In the genomic region with DNA sequence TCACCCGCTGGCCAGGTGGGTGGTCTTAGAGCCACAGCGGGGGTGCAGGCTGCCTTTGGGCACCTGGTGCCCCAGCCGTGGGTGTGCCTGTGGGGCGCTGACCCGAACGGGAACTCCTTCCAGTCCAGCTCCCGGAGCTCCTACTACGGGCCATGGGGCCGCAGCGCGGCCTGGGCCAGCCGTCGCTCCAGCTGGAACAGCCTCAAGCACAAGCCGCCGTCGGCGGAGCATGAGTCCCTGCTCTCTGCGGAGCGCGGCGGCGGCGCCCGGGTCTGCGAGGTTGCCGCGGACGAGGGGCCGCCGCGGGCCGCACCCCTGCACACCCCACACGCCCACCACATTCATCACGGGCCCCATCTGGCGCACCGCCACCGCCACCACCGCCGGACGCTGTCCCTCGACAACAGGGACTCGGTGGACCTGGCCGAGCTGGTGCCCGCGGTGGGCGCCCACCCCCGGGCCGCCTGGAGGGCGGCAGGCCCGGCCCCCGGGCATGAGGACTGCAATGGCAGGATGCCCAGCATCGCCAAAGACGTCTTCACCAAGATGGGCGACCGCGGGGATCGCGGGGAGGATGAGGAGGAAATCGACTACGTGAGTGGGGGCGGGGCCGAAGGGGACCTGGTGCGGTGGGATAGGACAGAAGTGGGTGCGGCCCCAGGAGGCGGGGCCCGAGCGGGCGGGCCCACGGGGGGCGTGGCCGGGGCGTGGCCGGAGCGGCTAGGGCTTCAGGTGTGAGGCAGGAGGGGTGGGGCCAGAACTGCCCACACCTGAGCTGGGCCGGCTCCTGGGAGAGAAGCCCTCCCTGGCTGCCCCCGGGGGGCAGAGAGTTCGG, we compare ENCODE assay signal across 1 cellular context.
TF ChIP-seq lines count a peak whose summit lies in the region.

No MANE protein-coding gene starts in this region.

TF ChIP-seq in SK-N-SH treated with all-trans-retinoic acid at 6 μM for 48 hours, 23 proteins besides CTCF, POLR2A, EP300 and RAD21 (continued from another document):
- TF ChIP-seq, protein P1, sequence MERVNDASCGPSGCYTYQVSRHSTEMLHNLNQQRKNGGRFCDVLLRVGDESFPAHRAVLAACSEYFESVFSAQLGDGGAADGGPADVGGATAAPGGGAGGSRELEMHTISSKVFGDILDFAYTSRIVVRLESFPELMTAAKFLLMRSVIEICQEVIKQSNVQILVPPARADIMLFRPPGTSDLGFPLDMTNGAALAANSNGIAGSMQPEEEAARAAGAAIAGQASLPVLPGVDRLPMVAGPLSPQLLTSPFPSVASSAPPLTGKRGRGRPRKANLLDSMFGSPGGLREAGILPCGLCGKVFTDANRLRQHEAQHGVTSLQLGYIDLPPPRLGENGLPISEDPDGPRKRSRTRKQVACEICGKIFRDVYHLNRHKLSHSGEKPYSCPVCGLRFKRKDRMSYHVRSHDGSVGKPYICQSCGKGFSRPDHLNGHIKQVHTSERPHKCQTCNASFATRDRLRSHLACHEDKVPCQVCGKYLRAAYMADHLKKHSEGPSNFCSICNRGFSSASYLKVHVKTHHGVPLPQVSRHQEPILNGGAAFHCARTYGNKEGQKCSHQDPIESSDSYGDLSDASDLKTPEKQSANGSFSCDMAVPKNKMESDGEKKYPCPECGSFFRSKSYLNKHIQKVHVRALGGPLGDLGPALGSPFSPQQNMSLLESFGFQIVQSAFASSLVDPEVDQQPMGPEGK (CRISPR knock-in tag; IDR thresholded peaks at IDR 0.05; ENCODE audit: borderline replicate concordance) = no peak
- TF ChIP-seq ZC3H10 (CRISPR knock-in tag; IDR thresholded peaks at IDR 0.05) (no peak), TCF4 (CRISPR knock-in tag; IDR thresholded peaks at IDR 0.05; ENCODE audit: borderline replicate concordance) (no peak)
